ENCODE assay signal across 20 cellular contexts in the genomic region with DNA sequence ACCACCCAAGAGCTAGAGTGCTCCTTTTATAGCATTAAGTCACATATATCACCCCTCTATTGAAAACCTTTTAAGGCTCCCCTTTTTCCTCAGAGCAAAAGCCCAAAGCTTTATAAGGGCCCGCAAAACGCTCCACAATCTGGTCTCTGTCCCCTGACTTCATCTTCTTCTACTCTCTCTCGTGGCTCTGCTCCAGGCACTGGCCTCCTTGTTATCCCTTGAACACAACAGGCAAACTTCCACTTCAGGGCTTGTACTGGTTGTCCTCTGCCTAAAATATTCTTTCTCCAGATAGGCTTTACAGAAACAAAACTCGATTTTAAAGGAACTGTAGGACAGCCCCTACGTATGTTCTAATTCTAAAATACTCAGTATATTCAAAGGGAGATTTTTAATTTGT. TPM values are rescaled to one million over a fixed set of nuclear protein-coding genes. Genes with fewer than 3 reads are reported as not detected.
"Had no signal": no experiment of that assay in that cellular context is flagged by ENCODE, and none has a peak within 500 bp of the region (broad histone marks: within the 10 kb centered on the region; RNA-seq: fewer than 3 reads in every experiment).

No MANE protein-coding gene starts in this region.

- H3K27ac Mint-ChIP-seq: nephron progenitor cell; progenitor cell of endocrine pancreas; stimulated activated naive CD8-positive, alpha-beta T cell treated with anti-CD3 and anti-CD28 coated beads, Interleukin-15, amount 100 ng/mL, for 72 hours had no signal

- ATAC-seq: activated CD4-positive, CD25-positive, alpha-beta regulatory T cell treated with anti-CD3 and anti-CD28 coated beads, Interleukin-2, amount 50 U/mL, for 24 hours; left lobe of liver; right lobe of liver; stimulated activated naive CD8-positive, alpha-beta T cell treated with anti-CD3 and anti-CD28 coated beads, Interleukin-15, amount 100 ng/mL, for 72 hours had no signal

- H3K27me3 ChIP-seq: adrenal gland, right lobe of liver, SJSA1, spleen had no signal

- H3K4me3 ChIP-seq: adrenal gland, right lobe of liver, SJSA1, spleen, thoracic aorta had no signal

- H3K27me3 Mint-ChIP-seq: stimulated activated naive CD8-positive, alpha-beta T cell treated with anti-CD3 and anti-CD28 coated beads, Interleukin-15, amount 100 ng/mL, for 72 hours had no signal

- H3K9me3 Mint-ChIP-seq: nephron progenitor cell; stimulated activated naive CD8-positive, alpha-beta T cell treated with anti-CD3 and anti-CD28 coated beads, Interleukin-15, amount 100 ng/mL, for 72 hours had no signal

- H3K27ac ChIP-seq: adrenal gland, right lobe of liver, SJSA1, spleen had no signal

- DNase-seq: activated CD4-positive, alpha-beta T cell treated with anti-CD3 and anti-CD28 coated beads, Interleukin-2, amount 50 U/mL, for 1 hour; activated naive CD4-positive, alpha-beta T cell treated with Interleukin-2 at 50 U/mL for 16 hours; activated T-cell treated with anti-CD3 and anti-CD28 coated beads for 4 hours; central memory CD4-positive, alpha-beta T cell; effector memory CD4-positive, alpha-beta T cell; foreskin melanocyte; head of caudate nucleus; islet precursor cell; mesendoderm; nephron progenitor cell; occipital lobe; right lobe of liver; spleen; stimulated activated naive CD8-positive, alpha-beta T cell treated with anti-CD3 and anti-CD28 coated beads, Interleukin-15, amount 100 ng/mL, for 72 hours had no signal

- H3K36me3 ChIP-seq: thoracic aorta had no signal

- H3K9me3 ChIP-seq: adrenal gland, right lobe of liver, SJSA1, spleen, thoracic aorta had no signal

- H3K4me3 Mint-ChIP-seq: nephron progenitor cell; stimulated activated naive CD8-positive, alpha-beta T cell treated with anti-CD3 and anti-CD28 coated beads, Interleukin-15, amount 100 ng/mL, for 72 hours had no signal

RNA-seq across cellular contexts. Expression of a gene that starts 44.0 kb away (rescaled TPM):
- total RNA-seq: occipital lobe, right lobe of liver, SJSA1, thoracic aorta had no signal
